In genomic region chr3:69052567-69052898, GRCh38 we compare ENCODE assay signal across 8 cellular contexts. TPM values are rescaled to one million over a fixed set of nuclear protein-coding genes. Genes with fewer than 3 reads are reported as not detected.
DNase-seq lines count a peak whose midpoint lies in the region; ATAC-seq and TF ChIP-seq lines count a peak whose summit lies in the region.

No MANE protein-coding gene starts in this region.

- peaks cover 25% of the 10 kb centered on the region for H3K36me3 ChIP-seq in ACC112 (ENCODE audit: insufficient read depth, low read length)
- H3K36me3 ChIP-seq in hepatocyte (replicated peaks; ENCODE audit: insufficient read depth, low read depth), result no peaks in the 10 kb centered on the region
- H3K36me3 ChIP-seq in stomach, result peaks cover 13 to 44% (median 44%) of the 10 kb centered on the region in 4 donors

- TF ChIP-seq EP300 in stomach (IDR thresholded peaks at IDR 0.05), result no peak

- intact Hi-C loops in stomach (cut with DNase I; ENCODE audit: low total_unique reads), result no loop called here

- H3K79me2 ChIP-seq in ACC112 (ENCODE audit: control insufficient read depth, insufficient read depth, low read length, unreplicated experiment), result peaks cover 44% of the 10 kb centered on the region
- peaks cover 40% of the 10 kb centered on the region for H3K79me2 ChIP-seq in hepatocyte

- H3K4me1 ChIP-seq in ACC112 (ENCODE audit: control insufficient read depth, insufficient read depth, low read length, unreplicated experiment), result peaks cover 24% of the 10 kb centered on the region
- peaks cover 16% of the 10 kb centered on the region for H3K4me1 ChIP-seq in hepatocyte (ENCODE audit: insufficient read depth)
- peaks cover 13 to 44% (median 33%) of the 10 kb centered on the region in 4 donors for H3K4me1 ChIP-seq in stomach

- TF ChIP-seq CTCF in WI38 (IDR thresholded peaks at IDR 0.05; ENCODE audit: low read depth, low read length), result no peak
- TF ChIP-seq CTCF in hepatocyte (IDR thresholded peaks at IDR 0.05; ENCODE audit: poor library complexity), result no peak
- no peak for TF ChIP-seq CTCF in stomach (IDR thresholded peaks at IDR 0.05)

- H3K27me3 ChIP-seq in ACC112 (ENCODE audit: insufficient read depth, low read length) (no peaks in the 10 kb centered on the region), hepatocyte (no peaks in the 10 kb centered on the region), stomach (no peaks in the 10 kb centered on the region)

- no peaks in the 10 kb centered on the region for H3K9me2 ChIP-seq in hepatocyte (replicated peaks; ENCODE audit: insufficient read depth)

- DNase-seq in hepatocyte (ENCODE audit: low spot score), result no peak
- DNase-seq in stomach, result no peak
- no peak for DNase-seq in NCI-H2107 (lab: John Stamatoyannopoulos, UW)
- no peak for DNase-seq in stimulated activated naive CD4-positive, alpha-beta T cell (lab: John Stamatoyannopoulos, UW)
- DNase-seq in ecto neural progenitor cell (ENCODE audit: low spot score), result no peak

- peak overlapping the region; percentile 77 for H3K4me2 ChIP-seq in hepatocyte

- peak; percentile 6 for ATAC-seq in GM21717 (IDR thresholded peaks at IDR 0.05; ENCODE audit: unreplicated experiment)

- H3K27ac ChIP-seq in ACC112 (ENCODE audit: low read depth, low read length) (peak overlapping the region; percentile 82), hepatocyte (peak overlapping the region; percentile 96), stomach (peak overlapping the region; percentile 59 to 98 (median 98))

- H2AFZ ChIP-seq in ACC112 (ENCODE audit: low read length, unreplicated experiment) (peak overlapping the region; percentile 88), hepatocyte (peak overlapping the region; percentile 80)

- TF ChIP-seq POLR2A in stomach (IDR thresholded peaks at IDR 0.05), result no peak

- H3K9me3 ChIP-seq in hepatocyte (ENCODE audit: low read depth) (no peaks in the 10 kb centered on the region), stomach (no peaks in the 10 kb centered on the region)

- WGBS in hepatocyte (ENCODE audit: low lambda C conversion rate, missing lambda C conversion rate), result 27% methylated on average over 3 of the region's 3 CpGs
- 26 to 40% (median 32%) methylated on average over 3 of the region's 3 CpGs for WGBS in stomach, 5 donors

- H3K4me3 ChIP-seq in ACC112 (ENCODE audit: low read depth, low read length), result peak overlapping the region; percentile 86
- peak overlapping the region; percentile 98 for H3K4me3 ChIP-seq in WI38 (ENCODE audit: low read depth, low read length)
- peak overlapping the region; percentile 41 for H3K4me3 ChIP-seq in hepatocyte
- peak overlapping the region; percentile 81 to 94 (median 82) for H3K4me3 ChIP-seq in stomach

- peaks cover 30% of the 10 kb centered on the region for H4K20me1 ChIP-seq in hepatocyte (ENCODE audit: insufficient read depth, poor library complexity, severe bottlenecking)

RNA-seq across cellular contexts. Expression of gene TMF1, which starts 0.4 kb away (rescaled TPM):
- 32.0 and 39.6 TPM in 2 replicates for total RNA-seq in hepatocyte
- polyA plus RNA-seq in hepatocyte, result 19.5 and 23.8 TPM in 2 replicates
- 10 to 100 TPM; 12.2 to 53.8 (median 33.6) TPM for total RNA-seq in stomach
- 1 to 10 TPM; 6.0 to 7.5 (median 6.3) TPM for polyA plus RNA-seq in stomach

RNA-seq across cellular contexts. Expression of gene UBA3, which starts 27.6 kb away (rescaled TPM):
- total RNA-seq in hepatocyte (59.4 and 59.8 TPM in 2 replicates), stomach (10 to 100 TPM; 44.3 to 99.3 (median 64.6) TPM)
- polyA plus RNA-seq in hepatocyte (43.3 and 58.5 TPM in 2 replicates), stomach (10 to 100 TPM; 33.4 to 34.4 (median 33.5) TPM)

RNA-seq across cellular contexts. Expression of gene ARL6IP5, which starts 32.2 kb away (rescaled TPM):
- total RNA-seq in hepatocyte, result 70.4 and 72.2 TPM in 2 replicates
- polyA plus RNA-seq in hepatocyte, result 103 and 116 TPM in 2 replicates
- total RNA-seq in stomach, result 10 to 100 TPM; 13.4 to 74.2 (median 47.3) TPM
- 10 to 100 TPM; 32.2 to 60.7 (median 51.0) TPM for polyA plus RNA-seq in stomach

RNA-seq across cellular contexts. Expression of gene EOGT, which starts 39.0 kb away (rescaled TPM):
- total RNA-seq in hepatocyte (15.3 and 19.0 TPM in 2 replicates), stomach (10 to 100 TPM in 4 of 5 donors, 1 to 10 TPM in 1; 4.6 to 80.5 (median 44.2) TPM)
- polyA plus RNA-seq in hepatocyte (7.2 and 7.4 TPM in 2 replicates), stomach (10 to 100 TPM in 1 of 3 donors, 1 to 10 TPM in 2; 7.1 to 17.4 (median 7.2) TPM)

Comparison
In these comparisons a context has a peak if more than half of its experiments do, and no peak if none do; other contexts are left out.
1. H3K4me3 ChIP-seq: peak in every context shown above with its lines; median percentile 98 in WI38; 86 in ACC112; 82 in stomach; 41 in hepatocyte.